Comparison of ENCODE assay signal across 8 cellular contexts in genomic region chr11:109864834-109865557, GRCh38.
A peak's percentile ranks its signal among the peaks of the same experiment; 100 is the strongest.
DNase-seq lines count a peak whose midpoint lies in the region; ATAC-seq lines count a peak whose summit lies in the region.
"Had no signal": no experiment of that assay in that cellular context is flagged by ENCODE, and none has a peak within 500 bp of the region (broad histone marks: within the 10 kb centered on the region; RNA-seq: fewer than 3 reads in every experiment).

No MANE protein-coding gene starts in this region.

- H3K36me3 ChIP-seq in mesodermal cell (ENCODE audit: control insufficient read depth, insufficient read depth, low read length) = no peaks in the 10 kb centered on the region

- no peaks in the 10 kb centered on the region for H3K9me3 ChIP-seq in mesodermal cell (ENCODE audit: control insufficient read depth, low read length)

- 89 to 94% methylated on average over 1 of the region's 3 CpGs for WGBS in mesodermal cell (ENCODE audit: insufficient coverage in 2 of 2), 2 experiments

- peak overlapping the region; percentile 6 for H3K27ac ChIP-seq in mesodermal cell (ENCODE audit: low read depth, low read length, severe bottlenecking)

- peaks cover 13% of the 10 kb centered on the region for H3K4me1 ChIP-seq in mesodermal cell (ENCODE audit: control insufficient read depth, insufficient read depth, low read length, poor library complexity, severe bottlenecking)

- H3K4me3 ChIP-seq in mesodermal cell (ENCODE audit: extremely low read depth, insufficient read depth, low read length, poor library complexity, severe bottlenecking) = no peak overlapping the region

- peak; percentile 14 for DNase-seq in NCI-H345 treated with DMSO at 0.1 percent for 48 hours (lab: John Stamatoyannopoulos, UW; ENCODE audit: unreplicated experiment)
- no peak for DNase-seq in NK-92 treated with Interleukin-12 subunit alpha and Interleukin-12 subunit beta, amount 100 ng/mL, for 24 hours (lab: John Stamatoyannopoulos, UW)
- DNase-seq: activated CD8-positive, alpha-beta memory T cell treated with anti-CD3 and anti-CD28 coated beads, Interleukin-2, amount 50 U/mL, for 48 hours had no signal

- ATAC-seq in GM18907 (IDR thresholded peaks at IDR 0.05; ENCODE audit: unreplicated experiment) = peak; percentile 21
- ATAC-seq in HG02763 (IDR thresholded peaks at IDR 0.05; ENCODE audit: unreplicated experiment) = peak; percentile 38
- no peak for ATAC-seq in GM21528 (IDR thresholded peaks at IDR 0.05; ENCODE audit: low FRiP score, unreplicated experiment)
- no peak for ATAC-seq in HG03565 (IDR thresholded peaks at IDR 0.05; ENCODE audit: unreplicated experiment)

Comparison
In these comparisons a context has a peak if more than half of its experiments do, and no peak if none do; other contexts are left out.
1. ATAC-seq: peak in GM18907 (single experiment) and HG02763 (single experiment); none in GM21528 (single experiment) and HG03565 (single experiment).